Comparison of ENCODE assay signal across 13 cellular contexts in genomic region chr14:95545769-95546168, GRCh38. TPM values are rescaled to one million over a fixed set of nuclear protein-coding genes. Genes with fewer than 3 reads are reported as not detected.
A peak's percentile ranks its signal among the peaks of the same experiment; 100 is the strongest.
DNase-seq lines count a peak whose midpoint lies in the region; ATAC-seq and TF ChIP-seq lines count a peak whose summit lies in the region.
"Had no signal": no experiment of that assay in that cellular context is flagged by ENCODE, and none has a peak within 500 bp of the region (broad histone marks: within the 10 kb centered on the region; RNA-seq: fewer than 3 reads in every experiment).

No MANE protein-coding gene starts in this region.

- H3K4me1 Mint-ChIP-seq in activated T-cell treated with anti-CD3 and anti-CD28 coated beads, Interleukin-2, amount 50 U/mL, for 4 hours (ENCODE audit: low read depth): peaks cover 10% of the 10 kb centered on the region

- peak; percentile 58 to 65 for ATAC-seq in activated T-cell treated with anti-CD3 and anti-CD28 coated beads, Interleukin-2, amount 50 U/mL, for 4 hours

- DNase-seq in activated T-cell treated with anti-CD3 and anti-CD28 coated beads, Interleukin-2, amount 50 U/mL, for 4 hours: no peak
- no peak for DNase-seq in activated T-cell treated with anti-CD3 and anti-CD28 coated beads, Interleukin-2, amount 50 U/mL, for 48 hours
- DNase-seq in RWPE1 (ENCODE audit: low spot score) (peak; percentile 78), fibroblast of gingiva (ENCODE audit: low read depth) (peak; percentile 67), 8988T (no peak)
- no peak for DNase-seq in NK-92 treated with Interleukin-12 subunit alpha and Interleukin-12 subunit beta, amount 100 ng/mL, for 24 hours (lab: John Stamatoyannopoulos, UW)
- no peak for DNase-seq in stimulated activated CD4-positive, alpha-beta T cell treated with anti-CD3 and anti-CD28 coated beads, Interleukin-15, amount 100 ng/mL, for 24 hours
- DNase-seq: activated CD4-positive, alpha-beta memory T cell treated with anti-CD3 and anti-CD28 coated beads for 36 hours; NCI-H1436; OCI-M1 had no signal

- no peak overlapping the region for H3K9ac ChIP-seq in skeletal muscle tissue (ENCODE audit: low read depth in 1 of 3, low read length in 3 of 3)

- H3K27me3 Mint-ChIP-seq in activated T-cell treated with anti-CD3 and anti-CD28 coated beads, Interleukin-2, amount 50 U/mL, for 4 hours (ENCODE audit: low read depth): no peaks in the 10 kb centered on the region
- H3K27me3 Mint-ChIP-seq: activated CD4-positive, alpha-beta memory T cell treated with anti-CD3 and anti-CD28 coated beads for 36 hours; central memory CD8-positive, alpha-beta T cell had no signal

- H3K36me3 ChIP-seq in skeletal muscle tissue (ENCODE audit: control insufficient read depth in 3 of 3, insufficient read depth in 3 of 3, low read length in 3 of 3): peaks cover 0 to 8% (median 3%) of the 10 kb centered on the region in 3 donors

- H3K9me3 ChIP-seq in skeletal muscle tissue (ENCODE audit: control insufficient read depth in 3 of 3, low read length in 3 of 3): no peaks in the 10 kb centered on the region

- H3K4me3 Mint-ChIP-seq in activated T-cell treated with anti-CD3 and anti-CD28 coated beads, Interleukin-2, amount 50 U/mL, for 4 hours: no peak overlapping the region
- H3K4me3 Mint-ChIP-seq: activated CD4-positive, alpha-beta memory T cell treated with anti-CD3 and anti-CD28 coated beads for 36 hours; central memory CD8-positive, alpha-beta T cell had no signal

- no peaks in the 10 kb centered on the region for H3K9me3 Mint-ChIP-seq in activated T-cell treated with anti-CD3 and anti-CD28 coated beads, Interleukin-2, amount 50 U/mL, for 4 hours
- H3K9me3 Mint-ChIP-seq: activated CD4-positive, alpha-beta memory T cell treated with anti-CD3 and anti-CD28 coated beads for 36 hours; central memory CD8-positive, alpha-beta T cell had no signal

- peaks cover 16% of the 10 kb centered on the region for H3K36me3 Mint-ChIP-seq in activated T-cell treated with anti-CD3 and anti-CD28 coated beads, Interleukin-2, amount 50 U/mL, for 4 hours (ENCODE audit: insufficient read depth)

- H3K27ac ChIP-seq in RWPE1 (no peak overlapping the region), skeletal muscle tissue (ENCODE audit: low read depth, low read length) (peak overlapping the region; percentile 7)
- H3K27ac ChIP-seq: C4-2B had no signal

- H3K27me3 ChIP-seq in skeletal muscle tissue (ENCODE audit: control insufficient read depth in 3 of 3, insufficient read depth in 3 of 3, low read length in 3 of 3): no peaks in the 10 kb centered on the region

- TF ChIP-seq CTCF in RWPE1 (conservative IDR thresholded peaks at IDR 0.05; ENCODE audit: low read depth): no peak

- CTCF ChIA-PET in RWPE1 (lab: Yijun Ruan, JAX): no interaction called here

- POLR2A ChIA-PET in RWPE1 (lab: Yijun Ruan, JAX; ENCODE audit: low non-redundant PET): no interaction called here

- no peak overlapping the region for H3K4me3 ChIP-seq in skeletal muscle tissue (ENCODE audit: low read length in 3 of 3)

- H3K4me1 ChIP-seq in skeletal muscle tissue (ENCODE audit: control insufficient read depth in 3 of 3, insufficient read depth in 3 of 3, low read length in 3 of 3): peaks cover 6 to 19% (median 18%) of the 10 kb centered on the region in 3 donors

RNA-seq across cellular contexts. Expression of gene GLRX5, which starts 10.9 kb away (rescaled TPM):
- 10 to 100 TPM; 37.3 to 45.1 (median 40.7) TPM for total RNA-seq in activated T-cell treated with anti-CD3 and anti-CD28 coated beads, Interleukin-2, amount 50 U/mL, for 4 hours
- total RNA-seq in skeletal muscle tissue: 74.1 TPM

RNA-seq across cellular contexts. Expression of gene SYNE3, which starts 29.3 kb away (rescaled TPM):
- total RNA-seq in activated T-cell treated with anti-CD3 and anti-CD28 coated beads, Interleukin-2, amount 50 U/mL, for 4 hours: 10 to 100 TPM; 11.5 to 15.0 (median 12.9) TPM
- total RNA-seq in skeletal muscle tissue: 21.4 TPM

Comparison
In these comparisons a context has a peak if more than half of its experiments do, and no peak if none do; other contexts are left out.
1. DNase-seq: peak in RWPE1 (single experiment) and fibroblast of gingiva (single experiment); none in activated T-cell treated with anti-CD3 and anti-CD28 coated beads, Interleukin-2, amount 50 U/mL, for 4 hours (single experiment), activated T-cell treated with anti-CD3 and anti-CD28 coated beads, Interleukin-2, amount 50 U/mL, for 48 hours (0 of 2), 8988T (single experiment), NK-92 treated with Interleukin-12 subunit alpha and Interleukin-12 subunit beta, amount 100 ng/mL, for 24 hours (single experiment) and stimulated activated CD4-positive, alpha-beta T cell treated with anti-CD3 and anti-CD28 coated beads, Interleukin-15, amount 100 ng/mL, for 24 hours (single experiment).